ENCODE assay signal across 2 cellular contexts in genomic region chr17:79525793-79526677, GRCh38.
TF ChIP-seq lines count a peak whose summit lies in the region.

No MANE protein-coding gene starts in this region.

TF ChIP-seq in IMR-90, 13 proteins besides CTCF, POLR2A, EP300 and RAD21:
- no peak for TF ChIP-seq FOS (IDR thresholded peaks at IDR 0.05; ENCODE audit: low read depth, low read length)
- no peak for TF ChIP-seq MAZ (IDR thresholded peaks at IDR 0.05; ENCODE audit: borderline replicate concordance, low read depth, low read length)
- TF ChIP-seq CHD1 (IDR thresholded peaks at IDR 0.05; ENCODE audit: low read depth, low read length) = no peak
- TF ChIP-seq SMC3 (IDR thresholded peaks at IDR 0.05; ENCODE audit: low read depth, low read length) = no peak
- TF ChIP-seq MXI1 (IDR thresholded peaks at IDR 0.05; ENCODE audit: borderline replicate concordance, low read depth, low read length) = no peak
- TF ChIP-seq NFE2L2 (IDR thresholded peaks at IDR 0.05; ENCODE audit: low read depth, low read length) = no peak
- no peak for TF ChIP-seq ELK1 (IDR thresholded peaks at IDR 0.05; ENCODE audit: borderline replicate concordance, low read depth, low read length)
- TF ChIP-seq BHLHE40 (IDR thresholded peaks at IDR 0.05; ENCODE audit: low read depth, low read length) = no peak
- TF ChIP-seq USF2 (IDR thresholded peaks at IDR 0.05; ENCODE audit: low read depth, low read length) = no peak
- TF ChIP-seq CEBPB (IDR thresholded peaks at IDR 0.05; ENCODE audit: low read depth, low read length) = no peak
- no peak for TF ChIP-seq MAFK (IDR thresholded peaks at IDR 0.05; ENCODE audit: low read depth, low read length)
- no peak for TF ChIP-seq RFX5 (IDR thresholded peaks at IDR 0.05; ENCODE audit: low read depth, low read length)
- no peak for TF ChIP-seq RCOR1 (IDR thresholded peaks at IDR 0.05; ENCODE audit: insufficient replicate concordance, low read length)

TF ChIP-seq in H1, 55 proteins besides CTCF, POLR2A, EP300 and RAD21:
- no peak for TF ChIP-seq USF2 (IDR thresholded peaks at IDR 0.05; ENCODE audit: low read length)
- no peak for TF ChIP-seq SRF (IDR thresholded peaks at IDR 0.05; ENCODE audit: low read depth, low read length)
- TF ChIP-seq RFX5 (IDR thresholded peaks at IDR 0.05; ENCODE audit: borderline replicate concordance, low read depth, low read length) = no peak
- TF ChIP-seq TAF1 (IDR thresholded peaks at IDR 0.05; ENCODE audit: low read depth, low read length) = no peak
- no peak for TF ChIP-seq SIRT6 (IDR thresholded peaks at IDR 0.05; ENCODE audit: low read length)
- TF ChIP-seq ATF3 (IDR thresholded peaks at IDR 0.05; ENCODE audit: insufficient read depth, low read depth, low read length) = no peak
- no peak for TF ChIP-seq HDAC2 (IDR thresholded peaks at IDR 0.05; ENCODE audit: borderline replicate concordance in 1 of 2, low read depth in 2 of 2, low read length in 2 of 2)
- no peak for TF ChIP-seq KDM1A (IDR thresholded peaks at IDR 0.05; ENCODE audit: borderline replicate concordance, low read length)
- TF ChIP-seq SP4 (IDR thresholded peaks at IDR 0.05; ENCODE audit: low read length) = no peak
